23 cellular contexts compared by ENCODE assay signal in the genomic region with DNA sequence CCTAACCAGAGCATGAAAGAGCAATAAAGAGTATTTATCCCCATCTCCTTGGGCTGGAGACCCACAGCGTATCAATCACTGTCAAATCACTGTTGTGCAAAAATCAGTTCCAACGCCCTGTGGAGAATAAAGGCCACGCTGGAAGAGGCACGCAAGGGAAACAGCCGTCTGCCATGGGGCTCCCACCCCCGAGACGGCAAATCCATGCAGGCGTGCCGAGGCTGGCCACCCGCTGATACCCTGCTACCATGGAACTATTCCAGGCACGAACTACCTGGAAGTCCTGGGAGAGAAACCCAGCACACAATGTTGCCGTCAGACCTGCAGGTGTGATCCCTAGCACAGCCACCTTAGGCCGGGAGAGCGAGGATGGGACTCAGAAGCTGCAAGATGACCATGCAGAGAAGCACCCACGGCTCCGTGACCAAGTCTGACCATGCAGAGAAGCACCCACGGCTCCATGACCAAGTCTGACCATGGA.
A peak's percentile ranks its signal among the peaks of the same experiment; 100 is the strongest.
DNase-seq lines count a peak whose midpoint lies in the region; ATAC-seq and TF ChIP-seq lines count a peak whose summit lies in the region.
"Had no signal": no experiment of that assay in that cellular context is flagged by ENCODE, and none has a peak within 500 bp of the region (broad histone marks: within the 10 kb centered on the region; RNA-seq: fewer than 3 reads in every experiment).

No MANE protein-coding gene starts in this region.

- intact Hi-C loops in cardiac septum (cut with DNase I) = no loop called here
- intact Hi-C loops in upper lobe of right lung (cut with DNase I) = loop anchor here (10.0 kb wide), 1 partner anchor 301 kb away; no protein-coding TSS in a partner anchor
- intact Hi-C loops in activated naive CD4-positive, alpha-beta T cell treated with anti-CD3 and anti-CD28 coated beads for 36 hours (cut with micrococcal nuclease) = no loop called here

- no peak overlapping the region for H3K23ac ChIP-seq in neuronal stem cell (ENCODE audit: low read depth, low read length, poor library complexity)

- peaks cover 12% of the 10 kb centered on the region for H3K79me1 ChIP-seq in neuronal stem cell (ENCODE audit: low read depth, low read length)

- no peaks in the 10 kb centered on the region for H3K36me3 Mint-ChIP-seq in activated naive CD4-positive, alpha-beta T cell treated with anti-CD3 and anti-CD28 coated beads for 36 hours (ENCODE audit: low read depth)
- H3K36me3 Mint-ChIP-seq: CD4-positive, CD25-positive, alpha-beta regulatory T cell had no signal

- no peak overlapping the region for H3K4me3 Mint-ChIP-seq in activated naive CD4-positive, alpha-beta T cell treated with anti-CD3 and anti-CD28 coated beads for 36 hours
- H3K4me3 Mint-ChIP-seq: CD4-positive, CD25-positive, alpha-beta regulatory T cell had no signal

- peaks cover 0 to 32% of the 10 kb centered on the region in 2 donors for H3K4me1 ChIP-seq in right atrium auricular region
- peaks cover 4% of the 10 kb centered on the region for H3K4me1 ChIP-seq in RWPE2 (ENCODE audit: insufficient read depth, poor library complexity, severe bottlenecking)
- H3K4me1 ChIP-seq in neuronal stem cell (ENCODE audit: control insufficient read depth in 2 of 2, insufficient read depth in 1 of 2, low read depth in 1 of 2, low read length in 2 of 2) = peaks cover 4 to 10% of the 10 kb centered on the region in 2 donors
- H3K4me1 ChIP-seq in upper lobe of right lung = peaks cover 11% of the 10 kb centered on the region

- no peaks in the 10 kb centered on the region for H3K27me3 Mint-ChIP-seq in activated naive CD4-positive, alpha-beta T cell treated with anti-CD3 and anti-CD28 coated beads for 36 hours (ENCODE audit: low read depth)
- H3K27me3 Mint-ChIP-seq: CD4-positive, CD25-positive, alpha-beta regulatory T cell had no signal

- DNase-seq in cardiac septum (ENCODE audit: low spot score) = peak; percentile 66
- DNase-seq in right atrium auricular region (ENCODE audit: low spot score) = no peak
- DNase-seq in RWPE2 (ENCODE audit: low spot score) = peak; percentile 15
- no peak for DNase-seq in neuronal stem cell (ENCODE audit: low spot score)
- peak; percentile 40 for DNase-seq in upper lobe of right lung
- DNase-seq in activated naive CD4-positive, alpha-beta T cell treated with anti-CD3 and anti-CD28 coated beads for 36 hours = no peak
- DNase-seq in GOT3 (lab: John Stamatoyannopoulos, UW) = no peak
- DNase-seq: CD4-positive, CD25-positive, alpha-beta regulatory T cell; DMS153; DND-41; Kasumi-1; NCI-H1105; NCI-H2081; NCI-H2171; NCI-H226; NCI-H524 treated with DMSO at 0.1 percent for 48 hours; RPMI8226; SHP77 had no signal

- no peak overlapping the region for H4K91ac ChIP-seq in neuronal stem cell (ENCODE audit: low read depth, low read length, poor library complexity)

- H2BK12ac ChIP-seq in neuronal stem cell (ENCODE audit: low read length) = no peak overlapping the region

- no peak overlapping the region for H3K4ac ChIP-seq in neuronal stem cell (ENCODE audit: low read length)

- no peaks in the 10 kb centered on the region for H3K36me3 ChIP-seq in right atrium auricular region
- no peaks in the 10 kb centered on the region for H3K36me3 ChIP-seq in RWPE2 (ENCODE audit: low read depth)
- peaks cover 4 to 18% of the 10 kb centered on the region in 2 donors for H3K36me3 ChIP-seq in neuronal stem cell (replicated peaks in 1 of 2; ENCODE audit: control insufficient read depth in 2 of 2, insufficient read depth in 2 of 2, low read length in 2 of 2)
- no peaks in the 10 kb centered on the region for H3K36me3 ChIP-seq in upper lobe of right lung

- H2AK5ac ChIP-seq in neuronal stem cell (ENCODE audit: low read depth, low read length) = no peak overlapping the region

- H3K9ac ChIP-seq in neuronal stem cell (ENCODE audit: low read depth, low read length, poor library complexity) = no peak overlapping the region
- H3K9ac ChIP-seq: BLaER1 had no signal

- peaks cover 29% of the 10 kb centered on the region for H3K4me1 Mint-ChIP-seq in activated naive CD4-positive, alpha-beta T cell treated with anti-CD3 and anti-CD28 coated beads for 36 hours (ENCODE audit: low read depth)

- H3K27me3 ChIP-seq in right atrium auricular region (no peaks in the 10 kb centered on the region), RWPE2 (ENCODE audit: insufficient read depth, poor library complexity, severe bottlenecking) (no peaks in the 10 kb centered on the region), neuronal stem cell (ENCODE audit: control insufficient read depth in 3 of 3, insufficient read depth in 3 of 3, low read depth in 1 of 3, low read length in 3 of 3) (no peaks in the 10 kb centered on the region), upper lobe of right lung (no peaks in the 10 kb centered on the region)
- H3K27me3 ChIP-seq: BLaER1 had no signal

- H3K27ac Mint-ChIP-seq in activated naive CD4-positive, alpha-beta T cell treated with anti-CD3 and anti-CD28 coated beads for 36 hours = no peak overlapping the region
- H3K27ac Mint-ChIP-seq: CD4-positive, CD25-positive, alpha-beta regulatory T cell had no signal

- H4K8ac ChIP-seq in neuronal stem cell (ENCODE audit: low read depth, low read length) = no peak overlapping the region

- peak overlapping the region; percentile 40 for H3K14ac ChIP-seq in neuronal stem cell (ENCODE audit: low read length)

- CTCF ChIA-PET in activated naive CD4-positive, alpha-beta T cell treated with anti-CD3 and anti-CD28 coated beads for 36 hours (lab: Charles Lee) = interaction anchor here (1.3 kb wide), 1 partner anchor 9 kb away, joined by 3 read pairs; no protein-coding TSS in a partner anchor

- no peak overlapping the region for H3K27ac ChIP-seq in right atrium auricular region
- H3K27ac ChIP-seq in RWPE2 (ENCODE audit: poor library complexity, severe bottlenecking) = no peak overlapping the region
- H3K27ac ChIP-seq in neuronal stem cell (replicated peaks; ENCODE audit: low read length) = no peak overlapping the region
- no peak overlapping the region for H3K27ac ChIP-seq in upper lobe of right lung
- H3K27ac ChIP-seq: BLaER1 had no signal

- H3K4me2 ChIP-seq in neuronal stem cell (ENCODE audit: insufficient read depth, low read length, poor library complexity, severe bottlenecking) = no peak overlapping the region

- no peak overlapping the region for H2AFZ ChIP-seq in neuronal stem cell (ENCODE audit: low read length)

- no peak overlapping the region for H2BK120ac ChIP-seq in neuronal stem cell (ENCODE audit: low read depth, low read length)

- no peaks in the 10 kb centered on the region for H3K9me3 ChIP-seq in right atrium auricular region
- H3K9me3 ChIP-seq in RWPE2 (ENCODE audit: severe bottlenecking) = no peaks in the 10 kb centered on the region
- H3K9me3 ChIP-seq in neuronal stem cell (replicated peaks in 1 of 2; ENCODE audit: control insufficient read depth in 2 of 2, insufficient read depth in 1 of 2, low read depth in 1 of 2, low read length in 2 of 2) = peaks cover 0 to 4% of the 10 kb centered on the region in 2 donors
- H3K9me3 ChIP-seq in upper lobe of right lung = no peaks in the 10 kb centered on the region
- H3K9me3 ChIP-seq: BLaER1 had no signal

- no peak for ATAC-seq in RWPE2 (ENCODE audit: low read depth)
- no peak for ATAC-seq in upper lobe of right lung
- no peak for ATAC-seq in HG03045 (IDR thresholded peaks at IDR 0.05; ENCODE audit: unreplicated experiment)
- ATAC-seq: HCT116, HepG2, K562 had no signal

- WGBS in neuronal stem cell (ENCODE audit: extremely low coverage in 2 of 2, insufficient read length in 2 of 2, insufficient replicate concordance in 1 of 2), 2 donors = no CpG with 5 or more reads among the region's 17 CpGs

- H3K4me3 ChIP-seq in right atrium auricular region (no peak overlapping the region), RWPE2 (ENCODE audit: severe bottlenecking) (no peak overlapping the region), neuronal stem cell (ENCODE audit: low read length in 2 of 2) (no peak overlapping the region), upper lobe of right lung (no peak overlapping the region)
- H3K4me3 ChIP-seq: BLaER1, K562 had no signal

- TF ChIP-seq CTCF in right atrium auricular region (IDR thresholded peaks at IDR 0.05) (no peak), RWPE2 (IDR thresholded peaks at IDR 0.05; ENCODE audit: poor library complexity, severe bottlenecking) (no peak), upper lobe of right lung (IDR thresholded peaks at IDR 0.05) (no peak)

- no peak overlapping the region for H2BK5ac ChIP-seq in neuronal stem cell (ENCODE audit: low read length)

- H2BK15ac ChIP-seq in neuronal stem cell (ENCODE audit: low read length) = no peak overlapping the region

- H3K9me3 Mint-ChIP-seq in activated naive CD4-positive, alpha-beta T cell treated with anti-CD3 and anti-CD28 coated beads for 36 hours = no peaks in the 10 kb centered on the region
- H3K9me3 Mint-ChIP-seq: CD4-positive, CD25-positive, alpha-beta regulatory T cell had no signal

- no peak overlapping the region for H3K18ac ChIP-seq in neuronal stem cell (ENCODE audit: low read length)

Comparison
In these comparisons a context has a peak if more than half of its experiments do, and no peak if none do; other contexts are left out.
1. DNase-seq: peak in cardiac septum (single experiment), RWPE2 (single experiment) and upper lobe of right lung (single experiment); none in right atrium auricular region (single experiment), neuronal stem cell (single experiment), activated naive CD4-positive, alpha-beta T cell treated with anti-CD3 and anti-CD28 coated beads for 36 hours (single experiment) and GOT3 (single experiment).